In the genomic region with DNA sequence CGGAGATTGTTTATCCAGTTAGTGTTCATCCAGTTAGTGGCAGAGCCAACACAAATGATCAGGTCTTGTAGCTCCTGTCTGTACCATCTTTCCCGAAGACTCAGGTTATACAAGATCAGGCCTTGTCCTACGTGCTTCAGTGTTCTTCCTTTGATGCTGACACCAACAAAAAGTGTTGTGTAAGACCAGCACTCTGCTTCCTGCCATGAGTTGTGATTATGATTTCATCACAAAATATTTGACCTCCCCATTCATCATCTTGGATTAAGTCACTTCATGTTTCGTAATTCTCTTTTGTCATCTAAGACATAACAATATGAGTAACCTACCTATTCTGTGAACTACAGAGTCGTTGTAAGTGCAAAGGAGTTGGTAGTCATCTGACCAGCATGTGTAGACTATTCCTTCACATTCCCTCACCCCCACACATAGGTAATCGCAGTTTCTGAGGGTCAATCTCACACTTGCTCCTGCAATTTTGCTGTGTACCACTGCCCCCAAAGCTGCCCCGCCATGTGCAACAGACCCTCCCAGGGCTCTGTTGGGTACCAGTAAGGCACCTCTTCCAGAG, we compare ENCODE assay signal across 10 cellular contexts.
DNase-seq lines count a peak whose midpoint lies in the region; ATAC-seq and TF ChIP-seq lines count a peak whose summit lies in the region.
"Had no signal": no experiment of that assay in that cellular context is flagged by ENCODE, and none has a peak within 500 bp of the region (broad histone marks: within the 10 kb centered on the region; RNA-seq: fewer than 3 reads in every experiment).

No MANE protein-coding gene starts in this region.

- POLR2A ChIA-PET in PC-3 (lab: Charles Lee; ENCODE audit: unreplicated experiment), result interaction anchor here (0.7 kb wide), 1 partner anchor 48 kb away, joined by 8 read pairs; no protein-coding TSS in a partner anchor

- H3K27ac ChIP-seq in PC-3 (ENCODE audit: low read length) (peak overlapping the region; percentile 62), epithelial cell of prostate (peak overlapping the region; percentile 96)

- intact Hi-C loops in PC-3 (cut with micrococcal nuclease), result no loop called here
- intact Hi-C loops in sciatic nerve (cut with DNase I), result no loop called here

- H3K9me2 ChIP-seq in PC-3 (replicated peaks; ENCODE audit: low read length), result no peaks in the 10 kb centered on the region

- no peak overlapping the region for H3K9ac ChIP-seq in PC-3 (ENCODE audit: low read length)

- H3K4me2 ChIP-seq in PC-3 (ENCODE audit: low read length), result peak overlapping the region; percentile 37; the same call in 1 of the 2 replicates

- no peaks in the 10 kb centered on the region for H3K79me2 ChIP-seq in PC-3 (ENCODE audit: low read length)

- no peak for TF ChIP-seq CTCF in PC-3 (conservative IDR thresholded peaks at IDR 0.05; ENCODE audit: low read depth, low read length)

- ATAC-seq in PC-3 (peak; percentile 81), sciatic nerve (peak; percentile 94), GM18873 (IDR thresholded peaks at IDR 0.05; ENCODE audit: low FRiP score, unreplicated experiment) (no peak), GM18505 (IDR thresholded peaks at IDR 0.05; ENCODE audit: unreplicated experiment) (no peak)

- no peaks in the 10 kb centered on the region for H4K20me1 ChIP-seq in PC-3 (ENCODE audit: low read length)

- H3K9me3 ChIP-seq in PC-3 (ENCODE audit: low read length), result no peaks in the 10 kb centered on the region

- peaks cover 17% of the 10 kb centered on the region for H3K4me1 ChIP-seq in PC-3 (ENCODE audit: insufficient read depth, low read length)

- H3K4me3 ChIP-seq in PC-3 (ENCODE audit: low read length), result no peak overlapping the region

- CTCF ChIA-PET in PC-3 (lab: Charles Lee), result no interaction called here

- no peaks in the 10 kb centered on the region for H3K36me3 ChIP-seq in PC-3 (ENCODE audit: low read depth, low read length)

- DNase-seq in GM04504 (ENCODE audit: low read depth) (peak; percentile 82), PC-3 (peak; percentile 95), epithelial cell of prostate (ENCODE audit: low read depth, low spot score) (peak; percentile 100), sciatic nerve (ENCODE audit: low spot score) (no peak), mucosa of gallbladder (ENCODE audit: low spot score) (no peak), UCSD-AML1 (lab: John Stamatoyannopoulos, UW; ENCODE audit: unreplicated experiment) (no peak)
- DNase-seq: cortex of kidney, NCI-H146 had no signal

- H3K27me3 ChIP-seq in PC-3 (ENCODE audit: low read length), result no peaks in the 10 kb centered on the region

- no peak for TF ChIP-seq POLR2A in GM18505 (IDR thresholded peaks at IDR 0.05; ENCODE audit: borderline replicate concordance, extremely low read depth, insufficient read depth, insufficient read length)

- BruUV-seq in PC-3 (replicated peaks; lab: Mats Ljungman, UMichigan), result no TSS peak

- no peak overlapping the region for H2AFZ ChIP-seq in PC-3 (ENCODE audit: low read length)

- peaks cover 8% of the 10 kb centered on the region for H3F3A ChIP-seq in PC-3 (ENCODE audit: low read length, unreplicated experiment)

Comparison
In these comparisons a context has a peak if more than half of its experiments do, and no peak if none do; other contexts are left out.
1. DNase-seq: peak in GM04504 (single experiment), PC-3 (single experiment) and epithelial cell of prostate (single experiment); none in sciatic nerve (single experiment), mucosa of gallbladder (single experiment) and UCSD-AML1 (single experiment).
2. ATAC-seq: peak in PC-3 (single experiment) and sciatic nerve (single experiment); none in GM18873 (single experiment) and GM18505 (single experiment).